9 cellular contexts compared by ENCODE assay signal in the genomic region with DNA sequence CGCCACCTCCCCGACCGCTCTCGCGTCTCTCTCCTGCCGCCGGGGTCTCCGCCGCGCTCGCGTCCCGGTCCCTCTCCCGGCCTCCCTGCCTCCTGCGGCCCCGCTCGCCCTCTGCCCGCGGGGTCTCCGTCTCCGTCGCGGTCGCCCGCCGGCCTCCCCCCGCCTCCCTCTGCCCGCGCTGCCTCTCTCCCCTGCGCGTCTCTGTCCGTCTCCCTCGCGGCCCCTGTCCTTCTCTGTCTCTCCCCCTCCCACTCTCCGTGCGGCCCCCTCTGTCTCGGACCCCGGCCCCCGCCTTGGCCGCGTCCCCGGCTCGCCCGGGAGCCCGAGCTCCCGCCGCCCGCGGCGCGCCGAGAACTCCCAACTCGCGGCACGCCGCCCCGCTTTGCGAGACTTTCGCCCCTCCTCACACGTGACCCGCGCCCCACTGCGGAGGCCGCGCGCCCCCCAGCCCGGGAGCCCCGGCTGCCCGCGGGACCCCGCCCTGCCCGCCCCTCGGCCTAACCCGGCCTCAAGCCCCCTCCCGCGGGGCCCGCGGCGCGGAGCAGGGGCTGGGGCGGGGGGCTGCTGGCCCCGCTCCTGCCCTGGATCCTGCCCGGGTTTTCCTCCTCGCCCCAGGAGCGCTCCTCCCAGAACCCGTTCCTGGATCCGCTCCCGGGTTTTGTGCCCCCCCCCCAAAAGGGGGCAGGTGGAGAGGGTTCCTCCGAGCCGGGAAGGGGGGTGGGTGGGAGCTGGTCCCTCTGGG. TPM values are rescaled to one million over a fixed set of nuclear protein-coding genes. Genes with fewer than 3 reads are reported as not detected.
DNase-seq lines count a peak whose midpoint lies in the region; ATAC-seq and TF ChIP-seq lines count a peak whose summit lies in the region.
"Had no signal": no experiment of that assay in that cellular context is flagged by ENCODE, and none has a peak within 500 bp of the region (broad histone marks: within the 10 kb centered on the region; RNA-seq: fewer than 3 reads in every experiment).

No MANE protein-coding gene starts in this region.

- peaks cover 3% of the 10 kb centered on the region for H3K4me1 Mint-ChIP-seq in T-helper 2 cell treated with Interferon-gamma antibody and Interleukin-4, amounts not matched to agents 5 μg/mL and 100 μg/mL, for 36 hours (ENCODE audit: low read depth)

- no peaks in the 10 kb centered on the region for H3K9me3 Mint-ChIP-seq in T-helper 2 cell treated with Interferon-gamma antibody and Interleukin-4, amounts not matched to agents 5 μg/mL and 100 μg/mL, for 36 hours

- no peaks in the 10 kb centered on the region for H3K36me3 Mint-ChIP-seq in T-helper 2 cell treated with Interferon-gamma antibody and Interleukin-4, amounts not matched to agents 5 μg/mL and 100 μg/mL, for 36 hours (ENCODE audit: low read depth)

- peak; percentile 58 for DNase-seq in NCI-H345 (lab: John Stamatoyannopoulos, UW)
- no peak for DNase-seq in NCI-H345 treated with DMSO at 0.1 percent for 48 hours (lab: John Stamatoyannopoulos, UW; ENCODE audit: unreplicated experiment)
- DNase-seq in SK-N-MC (ENCODE audit: low read depth, low spot score), result no peak
- DNase-seq in left ventricle myocardium inferior, result no peak
- peak; percentile 6 to 26 for DNase-seq in stimulated activated CD4-positive, alpha-beta T cell treated with anti-CD3 and anti-CD28 coated beads, Interleukin-1b, Interleukin-23, amount 100 ng/mL, for 4 hours (ENCODE audit: low read depth in 2 of 2)
- no peak for DNase-seq in T-helper 2 cell treated with Interferon-gamma antibody and Interleukin-4, amounts not matched to agents 5 μg/mL and 100 μg/mL, for 36 hours (ENCODE audit: low spot score)
- no peak for DNase-seq in SIG-M5 treated with dmso at 0.1 percent for 504 hours (lab: John Stamatoyannopoulos, UW; ENCODE audit: unreplicated experiment)

- H3K27ac Mint-ChIP-seq in T-helper 2 cell treated with Interferon-gamma antibody and Interleukin-4, amounts not matched to agents 5 μg/mL and 100 μg/mL, for 36 hours, result no peak overlapping the region

- H3K4me3 ChIP-seq in SK-N-MC (peak overlapping the region; percentile 90), left ventricle myocardium inferior (peak overlapping the region; percentile 70)

- H3K27me3 Mint-ChIP-seq in T-helper 2 cell treated with Interferon-gamma antibody and Interleukin-4, amounts not matched to agents 5 μg/mL and 100 μg/mL, for 36 hours (ENCODE audit: low read depth), result peaks cover 70% of the 10 kb centered on the region

- H3K9ac ChIP-seq in SK-N-MC (ENCODE audit: insufficient read length), result peak overlapping the region; percentile 79

- no peak overlapping the region for H3K4me3 Mint-ChIP-seq in T-helper 2 cell treated with Interferon-gamma antibody and Interleukin-4, amounts not matched to agents 5 μg/mL and 100 μg/mL, for 36 hours

- no peaks in the 10 kb centered on the region for H3K36me3 ChIP-seq in SK-N-MC (ENCODE audit: insufficient read depth, low read length)
- H3K36me3 ChIP-seq in left ventricle myocardium inferior, result no peaks in the 10 kb centered on the region

- peaks cover 67% of the 10 kb centered on the region for H3K4me1 ChIP-seq in left ventricle myocardium inferior

- peaks cover 89% of the 10 kb centered on the region for H3K27me3 ChIP-seq in left ventricle myocardium inferior (ENCODE audit: low read depth)

- no peak for TF ChIP-seq CTCF in left ventricle myocardium inferior (IDR thresholded peaks at IDR 0.05; ENCODE audit: borderline replicate concordance)

- intact Hi-C loops in left ventricle myocardium inferior (cut with micrococcal nuclease), result no loop called here

- H3K27ac ChIP-seq in SK-N-MC (no peak overlapping the region), left ventricle myocardium inferior (replicated peaks) (peak overlapping the region; percentile 94)
- H3K27ac ChIP-seq: VCaP had no signal

- H3K9me3 ChIP-seq in SK-N-MC (ENCODE audit: low read depth, low read length) (no peaks in the 10 kb centered on the region), left ventricle myocardium inferior (replicated peaks) (no peaks in the 10 kb centered on the region)

- ATAC-seq in GM21423 (IDR thresholded peaks at IDR 0.05; ENCODE audit: unreplicated experiment), result no peak

RNA-seq across cellular contexts. Expression of a gene that starts 0.7 kb away (rescaled TPM):
- 45.7 TPM for total RNA-seq in left ventricle myocardium inferior

RNA-seq across cellular contexts. Expression of a gene that starts 12.2 kb away (rescaled TPM):
- total RNA-seq in left ventricle myocardium inferior, result 6.0 TPM

RNA-seq across cellular contexts. Expression of a gene that starts 50.4 kb away (rescaled TPM):
- total RNA-seq in left ventricle myocardium inferior, result 228 TPM

Comparison
In these comparisons a context has a peak if more than half of its experiments do, and no peak if none do; other contexts are left out.
1. DNase-seq: peak in NCI-H345 (single experiment) and stimulated activated CD4-positive, alpha-beta T cell treated with anti-CD3 and anti-CD28 coated beads, Interleukin-1b, Interleukin-23, amount 100 ng/mL, for 4 hours (2 of 2); none in NCI-H345 treated with DMSO at 0.1 percent for 48 hours (single experiment), SK-N-MC (single experiment), left ventricle myocardium inferior (single experiment), T-helper 2 cell treated with Interferon-gamma antibody and Interleukin-4, amounts not matched to agents 5 μg/mL and 100 μg/mL, for 36 hours (single experiment) and SIG-M5 treated with dmso at 0.1 percent for 504 hours (single experiment).